Comparison of ENCODE assay signal across 15 cellular contexts in the genomic region with DNA sequence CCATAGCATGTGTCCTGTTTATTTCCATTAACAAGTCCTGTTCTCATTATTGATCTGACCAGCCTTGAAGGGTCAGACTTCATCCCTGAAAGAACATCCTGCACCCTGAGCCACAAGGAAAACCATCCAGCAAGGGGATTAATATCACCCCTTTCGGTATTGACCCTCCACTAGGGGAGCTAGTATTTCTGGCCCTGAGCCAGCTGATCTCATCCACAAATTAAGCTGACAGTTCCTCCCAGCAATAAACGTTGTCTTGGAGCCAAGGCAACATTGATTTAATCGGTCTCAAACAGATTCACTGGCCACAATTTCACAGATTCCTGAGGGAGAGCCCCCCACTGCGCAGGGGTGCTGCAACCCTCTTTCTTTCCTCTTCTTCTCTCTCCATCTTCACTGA.
DNase-seq lines count a peak whose midpoint lies in the region; ATAC-seq and TF ChIP-seq lines count a peak whose summit lies in the region.
"Had no signal": no experiment of that assay in that cellular context is flagged by ENCODE, and none has a peak within 500 bp of the region (broad histone marks: within the 10 kb centered on the region; RNA-seq: fewer than 3 reads in every experiment).

No MANE protein-coding gene starts in this region.

- no peaks in the 10 kb centered on the region for H3K27me3 Mint-ChIP-seq in CD8-positive, alpha-beta T cell (ENCODE audit: low read depth)

- H3K27me3 ChIP-seq in DND-41 (ENCODE audit: insufficient read depth, low read length, poor library complexity) (no peaks in the 10 kb centered on the region), OCI-LY1 (ENCODE audit: insufficient read depth, low read length) (no peaks in the 10 kb centered on the region)
- no peaks in the 10 kb centered on the region for H3K27me3 ChIP-seq in CD8-positive, alpha-beta T cell (ENCODE audit: insufficient read depth, low read length)
- H3K27me3 ChIP-seq: stomach had no signal

- intact Hi-C loops in CD8-positive, alpha-beta T cell (cut with DNase I, micrococcal nuclease), result no loop called here

- H3K27ac ChIP-seq in DND-41 (ENCODE audit: low read length), result no peak overlapping the region
- no peak overlapping the region for H3K27ac ChIP-seq in HEK293 (ENCODE audit: extremely low read depth, low read depth, low read length)
- no peak overlapping the region for H3K27ac ChIP-seq in OCI-LY1 (ENCODE audit: low read depth, low read length, poor library complexity, severe bottlenecking)
- no peak overlapping the region for H3K27ac ChIP-seq in CD8-positive, alpha-beta T cell (ENCODE audit: low read depth, low read length)
- H3K27ac ChIP-seq: lower lobe of right lung, stomach had no signal

- H3K4me2 ChIP-seq in DND-41 (ENCODE audit: insufficient read depth, low read length), result no peak overlapping the region
- no peak overlapping the region for H3K4me2 ChIP-seq in OCI-LY1 (ENCODE audit: low read length)

- H3K4me3 ChIP-seq in DND-41 (ENCODE audit: low read depth in 1 of 2, low read length in 2 of 2) (no peak overlapping the region), HEK293 (ENCODE audit: low read depth, low read length) (no peak overlapping the region), OCI-LY1 (ENCODE audit: low read depth, low read length, poor library complexity, severe bottlenecking) (no peak overlapping the region)
- H3K4me3 ChIP-seq in CD8-positive, alpha-beta T cell (ENCODE audit: low read depth, low read length), result no peak overlapping the region
- H3K4me3 ChIP-seq: lower lobe of right lung, stomach had no signal

- no peaks in the 10 kb centered on the region for H3K36me3 ChIP-seq in DND-41 (ENCODE audit: insufficient read depth, low read length)
- H3K36me3 ChIP-seq in HEK293 (ENCODE audit: control insufficient read depth in 2 of 2, insufficient read depth in 1 of 2, low read length in 2 of 2), result no peaks in the 10 kb centered on the region
- H3K36me3 ChIP-seq in OCI-LY1 (ENCODE audit: insufficient read depth, low read length), result no peaks in the 10 kb centered on the region
- H3K36me3 ChIP-seq in CD8-positive, alpha-beta T cell (ENCODE audit: insufficient read depth, low read length), result no peaks in the 10 kb centered on the region
- H3K36me3 ChIP-seq: lower lobe of right lung, stomach had no signal

- TF ChIP-seq CTCF in DND-41 (IDR thresholded peaks at IDR 0.05; ENCODE audit: borderline replicate concordance, extremely low read depth, low read length, poor library complexity, severe bottlenecking) (peak; percentile 21), HEK293 (tag by site-specific recombination; IDR thresholded peaks at IDR 0.05) (peak; percentile 44; the same call in 1 of the 2 replicates), OCI-LY1 (IDR thresholded peaks at IDR 0.05; ENCODE audit: low read length) (peak; percentile 32; the same call in 1 of the 2 replicates)
- no peak for TF ChIP-seq CTCF in CD8-positive, alpha-beta T cell (IDR thresholded peaks at IDR 0.05)

- H3K4me3 Mint-ChIP-seq in CD8-positive, alpha-beta T cell, result no peak overlapping the region

- CTCF ChIA-PET in HEK293 (lab: Yijun Ruan, JAX), result interaction anchor here (0.6 to 1.6 kb wide), 5 partner anchors 12 to 1679 kb away, joined by 3 to 5 read pairs (median 3); no protein-coding TSS in a partner anchor
- CTCF ChIA-PET in CD8-positive, alpha-beta T cell (lab: Charles Lee), result no interaction called here

- H4K20me1 ChIP-seq in DND-41 (ENCODE audit: insufficient read depth, low read length) (no peaks in the 10 kb centered on the region), OCI-LY1 (ENCODE audit: insufficient read depth, low read length) (no peaks in the 10 kb centered on the region)

- H3K9ac ChIP-seq in DND-41 (ENCODE audit: low read depth, low read length) (no peak overlapping the region), OCI-LY1 (ENCODE audit: low read length) (no peak overlapping the region)

- H3K79me2 ChIP-seq in DND-41 (ENCODE audit: insufficient read depth, low read length), result no peaks in the 10 kb centered on the region
- no peaks in the 10 kb centered on the region for H3K79me2 ChIP-seq in OCI-LY1 (ENCODE audit: insufficient read depth, low read length)

- peak; percentile 7 for DNase-seq in DND-41
- DNase-seq in globus pallidus (ENCODE audit: low spot score), result peak; percentile 5
- no peak for DNase-seq in cerebellum (ENCODE audit: low spot score)
- no peak for DNase-seq in CD8-positive, alpha-beta T cell
- no peak for DNase-seq in activated T-cell treated with anti-CD3 and anti-CD28 coated beads for 4 hours
- DNase-seq: activated naive CD4-positive, alpha-beta T cell; effector memory CD4-positive, alpha-beta T cell; lower lobe of right lung; MV-4-11; small intestine; stomach; T-helper 9 cell had no signal

- H3F3A ChIP-seq in OCI-LY1 (ENCODE audit: insufficient read depth, low read length), result no peaks in the 10 kb centered on the region

- H2AFZ ChIP-seq in DND-41 (ENCODE audit: low read depth, low read length) (no peak overlapping the region), OCI-LY1 (ENCODE audit: low read length) (no peak overlapping the region)

- H3K27ac Mint-ChIP-seq in CD8-positive, alpha-beta T cell, result no peak overlapping the region

- no peaks in the 10 kb centered on the region for H3K4me1 Mint-ChIP-seq in CD8-positive, alpha-beta T cell (ENCODE audit: low read depth)

- H3K36me3 Mint-ChIP-seq in CD8-positive, alpha-beta T cell, result no peaks in the 10 kb centered on the region

- ATAC-seq in DND-41 (ENCODE audit: insufficient read depth, low read depth) (no peak), GM19463 (IDR thresholded peaks at IDR 0.05; ENCODE audit: unreplicated experiment) (no peak)
- no peak for ATAC-seq in CD8-positive, alpha-beta T cell
- ATAC-seq: lower lobe of right lung had no signal

- H3K9me3 Mint-ChIP-seq in CD8-positive, alpha-beta T cell, result no peaks in the 10 kb centered on the region

- H3K9me3 ChIP-seq in DND-41 (ENCODE audit: insufficient read depth, low read length, severe bottlenecking) (no peaks in the 10 kb centered on the region), HEK293 (ENCODE audit: control insufficient read depth, insufficient read depth, low read depth, low read length) (no peaks in the 10 kb centered on the region), OCI-LY1 (ENCODE audit: low read length) (no peaks in the 10 kb centered on the region)
- no peaks in the 10 kb centered on the region for H3K9me3 ChIP-seq in CD8-positive, alpha-beta T cell (ENCODE audit: low read length)
- H3K9me3 ChIP-seq: lower lobe of right lung, stomach had no signal

- POLR2A ChIA-PET in HEK293 (lab: Yijun Ruan, JAX), result no interaction called here
- POLR2A ChIA-PET in CD8-positive, alpha-beta T cell (lab: Charles Lee), result no interaction called here

- H3K4me1 ChIP-seq in DND-41 (ENCODE audit: insufficient read depth, low read length), result no peaks in the 10 kb centered on the region
- H3K4me1 ChIP-seq in HEK293 (ENCODE audit: control insufficient read depth, insufficient read depth, low read length), result no peaks in the 10 kb centered on the region
- no peaks in the 10 kb centered on the region for H3K4me1 ChIP-seq in OCI-LY1 (ENCODE audit: insufficient read depth, low read length, severe bottlenecking)
- H3K4me1 ChIP-seq in CD8-positive, alpha-beta T cell (ENCODE audit: insufficient read depth, low read length), result no peaks in the 10 kb centered on the region
- H3K4me1 ChIP-seq: lower lobe of right lung, stomach had no signal

- no peaks in the 10 kb centered on the region for H3K9me2 ChIP-seq in OCI-LY1 (ENCODE audit: low read depth, low read length)

TF ChIP-seq in HEK293, 187 proteins besides CTCF, POLR2A, EP300 and RAD21:
- TF ChIP-seq ZNF660 (tag by site-specific recombination; IDR thresholded peaks at IDR 0.05) (peak; percentile 91), ZNF561 (tag by site-specific recombination; IDR thresholded peaks at IDR 0.05; ENCODE audit: borderline replicate concordance) (peak; percentile 28; the same call in 1 of the 2 replicates), KLF10 (tag by site-specific recombination; IDR thresholded peaks at IDR 0.05) (0 out of 2 replicates have a peak, but pooled peaks have one; percentile 18), BCL11A (tag by site-specific recombination; IDR thresholded peaks at IDR 0.05; ENCODE audit: low read depth) (no peak)
- TF ChIP-seq, protein P1, sequence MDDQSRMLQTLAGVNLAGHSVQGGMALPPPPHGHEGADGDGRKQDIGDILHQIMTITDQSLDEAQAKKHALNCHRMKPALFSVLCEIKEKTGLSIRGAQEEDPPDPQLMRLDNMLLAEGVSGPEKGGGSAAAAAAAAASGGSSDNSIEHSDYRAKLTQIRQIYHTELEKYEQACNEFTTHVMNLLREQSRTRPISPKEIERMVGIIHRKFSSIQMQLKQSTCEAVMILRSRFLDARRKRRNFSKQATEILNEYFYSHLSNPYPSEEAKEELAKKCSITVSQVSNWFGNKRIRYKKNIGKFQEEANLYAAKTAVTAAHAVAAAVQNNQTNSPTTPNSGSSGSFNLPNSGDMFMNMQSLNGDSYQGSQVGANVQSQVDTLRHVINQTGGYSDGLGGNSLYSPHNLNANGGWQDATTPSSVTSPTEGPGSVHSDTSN (CRISPR knock-in tag; IDR thresholded peaks at IDR 0.05), result no peak
- TF ChIP-seq, protein P2, sequence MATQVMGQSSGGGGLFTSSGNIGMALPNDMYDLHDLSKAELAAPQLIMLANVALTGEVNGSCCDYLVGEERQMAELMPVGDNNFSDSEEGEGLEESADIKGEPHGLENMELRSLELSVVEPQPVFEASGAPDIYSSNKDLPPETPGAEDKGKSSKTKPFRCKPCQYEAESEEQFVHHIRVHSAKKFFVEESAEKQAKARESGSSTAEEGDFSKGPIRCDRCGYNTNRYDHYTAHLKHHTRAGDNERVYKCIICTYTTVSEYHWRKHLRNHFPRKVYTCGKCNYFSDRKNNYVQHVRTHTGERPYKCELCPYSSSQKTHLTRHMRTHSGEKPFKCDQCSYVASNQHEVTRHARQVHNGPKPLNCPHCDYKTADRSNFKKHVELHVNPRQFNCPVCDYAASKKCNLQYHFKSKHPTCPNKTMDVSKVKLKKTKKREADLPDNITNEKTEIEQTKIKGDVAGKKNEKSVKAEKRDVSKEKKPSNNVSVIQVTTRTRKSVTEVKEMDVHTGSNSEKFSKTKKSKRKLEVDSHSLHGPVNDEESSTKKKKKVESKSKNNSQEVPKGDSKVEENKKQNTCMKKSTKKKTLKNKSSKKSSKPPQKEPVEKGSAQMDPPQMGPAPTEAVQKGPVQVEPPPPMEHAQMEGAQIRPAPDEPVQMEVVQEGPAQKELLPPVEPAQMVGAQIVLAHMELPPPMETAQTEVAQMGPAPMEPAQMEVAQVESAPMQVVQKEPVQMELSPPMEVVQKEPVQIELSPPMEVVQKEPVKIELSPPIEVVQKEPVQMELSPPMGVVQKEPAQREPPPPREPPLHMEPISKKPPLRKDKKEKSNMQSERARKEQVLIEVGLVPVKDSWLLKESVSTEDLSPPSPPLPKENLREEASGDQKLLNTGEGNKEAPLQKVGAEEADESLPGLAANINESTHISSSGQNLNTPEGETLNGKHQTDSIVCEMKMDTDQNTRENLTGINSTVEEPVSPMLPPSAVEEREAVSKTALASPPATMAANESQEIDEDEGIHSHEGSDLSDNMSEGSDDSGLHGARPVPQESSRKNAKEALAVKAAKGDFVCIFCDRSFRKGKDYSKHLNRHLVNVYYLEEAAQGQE (tag by site-specific recombination; IDR thresholded peaks at IDR 0.05), result no peak

Comparison
In these comparisons a context has a peak if more than half of its experiments do, and no peak if none do; other contexts are left out.
1. DNase-seq: peak in DND-41 (single experiment) and globus pallidus (single experiment); none in cerebellum (single experiment), CD8-positive, alpha-beta T cell (0 of 7) and activated T-cell treated with anti-CD3 and anti-CD28 coated beads for 4 hours (single experiment).